In the genomic region with DNA sequence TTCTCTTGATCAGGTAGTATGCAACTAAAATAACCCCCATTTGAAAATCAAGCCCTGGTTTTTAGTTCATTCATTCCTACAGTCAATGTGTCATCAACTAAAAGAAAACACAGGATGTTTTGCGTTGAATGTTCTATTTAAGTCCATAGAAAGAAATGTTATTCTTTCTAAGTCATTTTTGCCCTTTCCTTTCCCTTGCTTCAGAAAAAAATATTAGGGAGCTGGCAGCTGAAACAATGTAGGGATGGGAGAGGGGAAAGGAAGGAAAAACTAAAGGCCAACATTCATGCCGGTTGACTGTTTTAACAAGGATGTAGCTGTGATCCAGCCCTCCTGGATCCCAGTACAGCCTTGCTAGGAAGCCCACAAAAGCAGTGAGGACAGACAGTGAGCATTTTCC, we compare ENCODE assay signal across 4 cellular contexts.
TF ChIP-seq lines count a peak whose summit lies in the region.

No MANE protein-coding gene starts in this region.

TF ChIP-seq in SK-N-SH, 30 proteins besides CTCF, POLR2A, EP300 and RAD21:
- TF ChIP-seq, protein P1, sequence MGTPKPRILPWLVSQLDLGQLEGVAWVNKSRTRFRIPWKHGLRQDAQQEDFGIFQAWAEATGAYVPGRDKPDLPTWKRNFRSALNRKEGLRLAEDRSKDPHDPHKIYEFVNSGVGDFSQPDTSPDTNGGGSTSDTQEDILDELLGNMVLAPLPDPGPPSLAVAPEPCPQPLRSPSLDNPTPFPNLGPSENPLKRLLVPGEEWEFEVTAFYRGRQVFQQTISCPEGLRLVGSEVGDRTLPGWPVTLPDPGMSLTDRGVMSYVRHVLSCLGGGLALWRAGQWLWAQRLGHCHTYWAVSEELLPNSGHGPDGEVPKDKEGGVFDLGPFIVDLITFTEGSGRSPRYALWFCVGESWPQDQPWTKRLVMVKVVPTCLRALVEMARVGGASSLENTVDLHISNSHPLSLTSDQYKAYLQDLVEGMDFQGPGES (IDR thresholded peaks at IDR 0.05; ENCODE audit: low read depth, low read length) = no peak
- no peak for TF ChIP-seq RXRA (IDR thresholded peaks at IDR 0.05; ENCODE audit: borderline replicate concordance, low read depth)

TF ChIP-seq in SK-N-SH treated with all-trans-retinoic acid at 6 μM for 48 hours, 23 proteins besides CTCF, POLR2A, EP300 and RAD21 (continues in another document):
- no peak for TF ChIP-seq ZC3H10 (CRISPR knock-in tag; IDR thresholded peaks at IDR 0.05)
- no peak for TF ChIP-seq TSHZ2 (CRISPR knock-in tag; IDR thresholded peaks at IDR 0.05)
- TF ChIP-seq OSR1 (CRISPR knock-in tag; IDR thresholded peaks at IDR 0.05) = no peak
- TF ChIP-seq, protein P2, sequence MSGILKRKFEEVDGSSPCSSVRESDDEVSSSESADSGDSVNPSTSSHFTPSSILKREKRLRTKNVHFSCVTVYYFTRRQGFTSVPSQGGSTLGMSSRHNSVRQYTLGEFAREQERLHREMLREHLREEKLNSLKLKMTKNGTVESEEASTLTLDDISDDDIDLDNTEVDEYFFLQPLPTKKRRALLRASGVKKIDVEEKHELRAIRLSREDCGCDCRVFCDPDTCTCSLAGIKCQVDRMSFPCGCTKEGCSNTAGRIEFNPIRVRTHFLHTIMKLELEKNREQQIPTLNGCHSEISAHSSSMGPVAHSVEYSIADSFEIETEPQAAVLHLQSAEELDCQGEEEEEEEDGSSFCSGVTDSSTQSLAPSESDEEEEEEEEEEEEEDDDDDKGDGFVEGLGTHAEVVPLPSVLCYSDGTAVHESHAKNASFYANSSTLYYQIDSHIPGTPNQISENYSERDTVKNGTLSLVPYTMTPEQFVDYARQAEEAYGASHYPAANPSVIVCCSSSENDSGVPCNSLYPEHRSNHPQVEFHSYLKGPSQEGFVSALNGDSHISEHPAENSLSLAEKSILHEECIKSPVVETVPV (CRISPR knock-in tag; IDR thresholded peaks at IDR 0.05) = no peak
- no peak for TF ChIP-seq ESRRG (CRISPR knock-in tag; IDR thresholded peaks at IDR 0.05)
- no peak for TF ChIP-seq BACH2 (CRISPR knock-in tag; IDR thresholded peaks at IDR 0.05; ENCODE audit: borderline replicate concordance)
- TF ChIP-seq ZFP3 (CRISPR knock-in tag; IDR thresholded peaks at IDR 0.05) = no peak
- TF ChIP-seq, protein P3, sequence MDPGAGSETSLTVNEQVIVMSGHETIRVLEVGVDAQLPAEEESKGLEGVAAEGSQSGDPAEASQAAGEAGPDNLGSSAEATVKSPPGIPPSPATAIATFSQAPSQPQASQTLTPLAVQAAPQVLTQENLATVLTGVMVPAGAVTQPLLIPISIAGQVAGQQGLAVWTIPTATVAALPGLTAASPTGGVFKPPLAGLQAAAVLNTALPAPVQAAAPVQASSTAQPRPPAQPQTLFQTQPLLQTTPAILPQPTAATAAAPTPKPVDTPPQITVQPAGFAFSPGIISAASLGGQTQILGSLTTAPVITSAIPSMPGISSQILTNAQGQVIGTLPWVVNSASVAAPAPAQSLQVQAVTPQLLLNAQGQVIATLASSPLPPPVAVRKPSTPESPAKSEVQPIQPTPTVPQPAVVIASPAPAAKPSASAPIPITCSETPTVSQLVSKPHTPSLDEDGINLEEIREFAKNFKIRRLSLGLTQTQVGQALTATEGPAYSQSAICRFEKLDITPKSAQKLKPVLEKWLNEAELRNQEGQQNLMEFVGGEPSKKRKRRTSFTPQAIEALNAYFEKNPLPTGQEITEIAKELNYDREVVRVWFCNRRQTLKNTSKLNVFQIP (CRISPR knock-in tag; IDR thresholded peaks at IDR 0.05; ENCODE audit: borderline replicate concordance, low read depth) = no peak
- no peak for TF ChIP-seq GLIS3 (CRISPR knock-in tag; IDR thresholded peaks at IDR 0.05)
- TF ChIP-seq ZFP30 (CRISPR knock-in tag; IDR thresholded peaks at IDR 0.05) = no peak
- TF ChIP-seq TCF4 (CRISPR knock-in tag; IDR thresholded peaks at IDR 0.05; ENCODE audit: borderline replicate concordance) = no peak

TF ChIP-seq in K562, 482 proteins besides CTCF, POLR2A, EP300 and RAD21:
- TF ChIP-seq ZNF780A (CRISPR knock-in tag; IDR thresholded peaks at IDR 0.05) (no peak), TCF3 (CRISPR knock-in tag; IDR thresholded peaks at IDR 0.05) (no peak), HNRNPLL (IDR thresholded peaks at IDR 0.05; ENCODE audit: low read depth, low read length, poor library complexity, severe bottlenecking) (no peak), KAT2B (IDR thresholded peaks at IDR 0.05; ENCODE audit: low read depth, low read length) (no peak), ZNF3 (CRISPR knock-in tag; IDR thresholded peaks at IDR 0.05) (no peak), MXD1 (CRISPR knock-in tag; IDR thresholded peaks at IDR 0.05; ENCODE audit: borderline replicate concordance, poor library complexity, severe bottlenecking) (no peak), ZNF785 (CRISPR knock-in tag; IDR thresholded peaks at IDR 0.05) (no peak), ZNF316 (IDR thresholded peaks at IDR 0.05) (no peak), ZNF644 (tag; IDR thresholded peaks at IDR 0.05; ENCODE audit: low read depth) (no peak), ZKSCAN8 (CRISPR knock-in tag; IDR thresholded peaks at IDR 0.05) (no peak), XRCC4 (IDR thresholded peaks at IDR 0.05; ENCODE audit: extremely low read depth, insufficient read depth, insufficient read length) (no peak), MCM2 (IDR thresholded peaks at IDR 0.05; ENCODE audit: low read depth) (no peak), RFX1 (IDR thresholded peaks at IDR 0.05) (no peak), HEY1 (CRISPR knock-in tag; IDR thresholded peaks at IDR 0.05; ENCODE audit: borderline replicate concordance) (no peak), SRF (CRISPR knock-in tag; IDR thresholded peaks at IDR 0.05) (no peak)
- TF ChIP-seq, protein P4, sequence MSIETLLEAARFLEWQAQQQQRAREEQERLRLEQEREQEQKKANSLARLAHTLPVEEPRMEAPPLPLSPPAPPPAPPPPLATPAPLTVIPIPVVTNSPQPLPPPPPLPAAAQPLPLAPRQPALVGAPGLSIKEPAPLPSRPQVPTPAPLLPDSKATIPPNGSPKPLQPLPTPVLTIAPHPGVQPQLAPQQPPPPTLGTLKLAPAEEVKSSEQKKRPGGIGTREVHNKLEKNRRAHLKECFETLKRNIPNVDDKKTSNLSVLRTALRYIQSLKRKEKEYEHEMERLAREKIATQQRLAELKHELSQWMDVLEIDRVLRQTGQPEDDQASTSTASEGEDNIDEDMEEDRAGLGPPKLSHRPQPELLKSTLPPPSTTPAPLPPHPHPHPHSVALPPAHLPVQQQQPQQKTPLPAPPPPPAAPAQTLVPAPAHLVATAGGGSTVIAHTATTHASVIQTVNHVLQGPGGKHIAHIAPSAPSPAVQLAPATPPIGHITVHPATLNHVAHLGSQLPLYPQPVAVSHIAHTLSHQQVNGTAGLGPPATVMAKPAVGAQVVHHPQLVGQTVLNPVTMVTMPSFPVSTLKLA (conservative IDR thresholded peaks at IDR 0.05) = no peak

TF ChIP-seq in HepG2, 621 proteins besides CTCF, POLR2A, EP300 and RAD21 (continues in another document):
- TF ChIP-seq PATZ1 (CRISPR knock-in tag; IDR thresholded peaks at IDR 0.05) (no peak), MXD4 (CRISPR knock-in tag; IDR thresholded peaks at IDR 0.05) (no peak), ZKSCAN1 (IDR thresholded peaks at IDR 0.05; ENCODE audit: low read length) (no peak), KLF15 (CRISPR knock-in tag; IDR thresholded peaks at IDR 0.05; ENCODE audit: borderline replicate concordance) (no peak), SIN3A (IDR thresholded peaks at IDR 0.05; ENCODE audit: borderline replicate concordance, low read depth, low read length) (no peak), SIX4 (CRISPR knock-in tag; IDR thresholded peaks at IDR 0.05) (no peak), MIER2 (CRISPR knock-in tag; IDR thresholded peaks at IDR 0.05) (no peak), YY1 (IDR thresholded peaks at IDR 0.05; ENCODE audit: insufficient read depth, insufficient replicate concordance, low read depth, low read length) (no peak), ZBTB21 (CRISPR knock-in tag; IDR thresholded peaks at IDR 0.05) (no peak), KDM6A (CRISPR knock-in tag; IDR thresholded peaks at IDR 0.05; ENCODE audit: low read depth) (no peak), FOXK1 (CRISPR knock-in tag; IDR thresholded peaks at IDR 0.05; ENCODE audit: borderline replicate concordance, low read depth) (no peak), ZFP36L1 (CRISPR knock-in tag; IDR thresholded peaks at IDR 0.05) (no peak), KDM5A (IDR thresholded peaks at IDR 0.05; ENCODE audit: borderline replicate concordance, low read length) (no peak), PHF20 (CRISPR knock-in tag; IDR thresholded peaks at IDR 0.05) (no peak)
- TF ChIP-seq, protein P5, sequence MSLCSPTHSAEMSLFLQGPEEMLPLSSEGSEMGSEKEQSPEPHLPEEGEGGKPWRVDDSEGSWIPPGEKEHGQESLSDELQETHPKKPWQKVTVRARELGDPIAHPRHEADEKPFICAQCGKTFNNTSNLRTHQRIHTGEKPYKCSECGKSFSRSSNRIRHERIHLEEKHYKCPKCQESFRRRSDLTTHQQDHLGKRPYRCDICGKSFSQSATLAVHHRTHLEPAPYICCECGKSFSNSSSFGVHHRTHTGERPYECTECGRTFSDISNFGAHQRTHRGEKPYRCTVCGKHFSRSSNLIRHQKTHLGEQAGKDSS (CRISPR knock-in tag; IDR thresholded peaks at IDR 0.05; ENCODE audit: borderline replicate concordance, low read depth) = no peak
- TF ChIP-seq, protein P6, sequence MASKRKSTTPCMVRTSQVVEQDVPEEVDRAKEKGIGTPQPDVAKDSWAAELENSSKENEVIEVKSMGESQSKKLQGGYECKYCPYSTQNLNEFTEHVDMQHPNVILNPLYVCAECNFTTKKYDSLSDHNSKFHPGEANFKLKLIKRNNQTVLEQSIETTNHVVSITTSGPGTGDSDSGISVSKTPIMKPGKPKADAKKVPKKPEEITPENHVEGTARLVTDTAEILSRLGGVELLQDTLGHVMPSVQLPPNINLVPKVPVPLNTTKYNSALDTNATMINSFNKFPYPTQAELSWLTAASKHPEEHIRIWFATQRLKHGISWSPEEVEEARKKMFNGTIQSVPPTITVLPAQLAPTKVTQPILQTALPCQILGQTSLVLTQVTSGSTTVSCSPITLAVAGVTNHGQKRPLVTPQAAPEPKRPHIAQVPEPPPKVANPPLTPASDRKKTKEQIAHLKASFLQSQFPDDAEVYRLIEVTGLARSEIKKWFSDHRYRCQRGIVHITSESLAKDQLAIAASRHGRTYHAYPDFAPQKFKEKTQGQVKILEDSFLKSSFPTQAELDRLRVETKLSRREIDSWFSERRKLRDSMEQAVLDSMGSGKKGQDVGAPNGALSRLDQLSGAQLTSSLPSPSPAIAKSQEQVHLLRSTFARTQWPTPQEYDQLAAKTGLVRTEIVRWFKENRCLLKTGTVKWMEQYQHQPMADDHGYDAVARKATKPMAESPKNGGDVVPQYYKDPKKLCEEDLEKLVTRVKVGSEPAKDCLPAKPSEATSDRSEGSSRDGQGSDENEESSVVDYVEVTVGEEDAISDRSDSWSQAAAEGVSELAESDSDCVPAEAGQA (IDR thresholded peaks at IDR 0.05; ENCODE audit: low read depth) = no peak
- TF ChIP-seq, protein P6 (CRISPR knock-in tag; IDR thresholded peaks at IDR 0.05; ENCODE audit: borderline replicate concordance) = no peak
- TF ChIP-seq, protein P7, sequence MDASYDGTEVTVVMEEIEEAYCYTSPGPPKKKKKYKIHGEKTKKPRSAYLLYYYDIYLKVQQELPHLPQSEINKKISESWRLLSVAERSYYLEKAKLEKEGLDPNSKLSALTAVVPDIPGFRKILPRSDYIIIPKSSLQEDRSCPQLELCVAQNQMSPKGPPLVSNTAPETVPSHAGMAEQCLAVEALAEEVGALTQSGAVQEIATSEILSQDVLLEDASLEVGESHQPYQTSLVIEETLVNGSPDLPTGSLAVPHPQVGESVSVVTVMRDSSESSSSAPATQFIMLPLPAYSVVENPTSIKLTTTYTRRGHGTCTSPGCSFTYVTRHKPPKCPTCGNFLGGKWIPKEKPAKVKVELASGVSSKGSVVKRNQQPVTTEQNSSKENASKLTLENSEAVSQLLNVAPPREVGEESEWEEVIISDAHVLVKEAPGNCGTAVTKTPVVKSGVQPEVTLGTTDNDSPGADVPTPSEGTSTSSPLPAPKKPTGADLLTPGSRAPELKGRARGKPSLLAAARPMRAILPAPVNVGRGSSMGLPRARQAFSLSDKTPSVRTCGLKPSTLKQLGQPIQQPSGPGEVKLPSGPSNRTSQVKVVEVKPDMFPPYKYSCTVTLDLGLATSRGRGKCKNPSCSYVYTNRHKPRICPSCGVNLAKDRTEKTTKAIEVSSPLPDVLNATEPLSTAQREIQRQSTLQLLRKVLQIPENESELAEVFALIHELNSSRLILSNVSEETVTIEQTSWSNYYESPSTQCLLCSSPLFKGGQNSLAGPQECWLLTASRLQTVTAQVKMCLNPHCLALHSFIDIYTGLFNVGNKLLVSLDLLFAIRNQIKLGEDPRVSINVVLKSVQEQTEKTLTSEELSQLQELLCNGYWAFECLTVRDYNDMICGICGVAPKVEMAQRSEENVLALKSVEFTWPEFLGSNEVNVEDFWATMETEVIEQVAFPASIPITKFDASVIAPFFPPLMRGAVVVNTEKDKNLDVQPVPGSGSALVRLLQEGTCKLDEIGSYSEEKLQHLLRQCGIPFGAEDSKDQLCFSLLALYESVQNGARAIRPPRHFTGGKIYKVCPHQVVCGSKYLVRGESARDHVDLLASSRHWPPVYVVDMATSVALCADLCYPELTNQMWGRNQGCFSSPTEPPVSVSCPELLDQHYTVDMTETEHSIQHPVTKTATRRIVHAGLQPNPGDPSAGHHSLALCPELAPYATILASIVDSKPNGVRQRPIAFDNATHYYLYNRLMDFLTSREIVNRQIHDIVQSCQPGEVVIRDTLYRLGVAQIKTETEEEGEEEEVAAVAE (CRISPR knock-in tag; IDR thresholded peaks at IDR 0.05; ENCODE audit: borderline replicate concordance) = no peak
